Comparison of ENCODE assay signal across 23 cellular contexts in genomic region chr3:58352624-58353023, GRCh38. TPM values are rescaled to one million over a fixed set of nuclear protein-coding genes. Genes with fewer than 3 reads are reported as not detected.
DNase-seq lines count a peak whose midpoint lies in the region; ATAC-seq and TF ChIP-seq lines count a peak whose summit lies in the region.
"Had no signal": no experiment of that assay in that cellular context is flagged by ENCODE, and none has a peak within 500 bp of the region (broad histone marks: within the 10 kb centered on the region; RNA-seq: fewer than 3 reads in every experiment).

No MANE protein-coding gene starts in this region.

- no peak overlapping the region for H3K4me3 ChIP-seq in IMR-90 (ENCODE audit: insufficient read depth, low read depth, low read length)
- H3K4me3 ChIP-seq: body of pancreas, MG63, skin epidermis, testis, vagina had no signal

- no peak overlapping the region for H3K4me3 Mint-ChIP-seq in activated CD4-positive, alpha-beta memory T cell treated with anti-CD3 and anti-CD28 coated beads, Interleukin-2, amount 10 ng/mL, durations not matched to agents 7 days and 5 days
- no peak overlapping the region for H3K4me3 Mint-ChIP-seq in activated CD4-positive, alpha-beta memory T cell treated with anti-CD3 and anti-CD28 coated beads for 36 hours
- peak overlapping the region; percentile 20 for H3K4me3 Mint-ChIP-seq in activated CD8-positive, alpha-beta T cell treated with anti-CD3 and anti-CD28 coated beads for 36 hours
- peak overlapping the region; percentile 63 for H3K4me3 Mint-ChIP-seq in natural killer cell treated with Interleukin-12 subunit alpha and Interleukin-12 subunit beta and Interleukin-15 and Interleukin-18, amount 100 ng/mL, for 72 hours

- POLR2A ChIA-PET in activated CD4-positive, alpha-beta memory T cell treated with anti-CD3 and anti-CD28 coated beads, Interleukin-2, amount 10 ng/mL, durations not matched to agents 7 days and 5 days (lab: Charles Lee), result interaction anchor here (0.7 kb wide), 1 partner anchor 79 kb away, joined by 3 read pairs; no protein-coding TSS in a partner anchor
- POLR2A ChIA-PET in activated CD4-positive, alpha-beta memory T cell treated with anti-CD3 and anti-CD28 coated beads for 36 hours (lab: Charles Lee), result no interaction called here
- POLR2A ChIA-PET in IMR-90 (lab: Charles Lee; ENCODE audit: unreplicated experiment), result no interaction called here
- POLR2A ChIA-PET in activated CD8-positive, alpha-beta T cell treated with anti-CD3 and anti-CD28 coated beads for 36 hours (lab: Charles Lee), result interaction anchor here (0.8 to 1.5 kb wide), 2 partner anchors 16 to 18 kb away, joined by 3 to 4 read pairs; no protein-coding TSS in a partner anchor

- H3K9me1 ChIP-seq in IMR-90 (ENCODE audit: insufficient read depth, low read length), result peaks cover 22% of the 10 kb centered on the region

- H3K27me3 ChIP-seq in IMR-90 (ENCODE audit: control insufficient read depth, insufficient read depth, low read length), result no peaks in the 10 kb centered on the region
- H3K27me3 ChIP-seq: body of pancreas, MG63, testis, vagina had no signal

- peaks cover 33% of the 10 kb centered on the region for H3K36me3 Mint-ChIP-seq in activated CD4-positive, alpha-beta memory T cell treated with anti-CD3 and anti-CD28 coated beads, Interleukin-2, amount 10 ng/mL, durations not matched to agents 7 days and 5 days (ENCODE audit: low read depth)
- H3K36me3 Mint-ChIP-seq in activated CD4-positive, alpha-beta memory T cell treated with anti-CD3 and anti-CD28 coated beads for 36 hours, result peaks cover 13% of the 10 kb centered on the region
- H3K36me3 Mint-ChIP-seq in activated CD8-positive, alpha-beta T cell treated with anti-CD3 and anti-CD28 coated beads for 36 hours (ENCODE audit: low read depth), result peaks cover 14% of the 10 kb centered on the region
- H3K36me3 Mint-ChIP-seq in natural killer cell treated with Interleukin-12 subunit alpha and Interleukin-12 subunit beta and Interleukin-15 and Interleukin-18, amount 100 ng/mL, for 72 hours, result no peaks in the 10 kb centered on the region

- H3K79me1 ChIP-seq in IMR-90 (ENCODE audit: low read depth in 1 of 2, low read length in 2 of 2), result peaks cover 42 to 82% of the 10 kb centered on the region in 2 experiments

- H3K27ac Mint-ChIP-seq in activated CD4-positive, alpha-beta memory T cell treated with anti-CD3 and anti-CD28 coated beads, Interleukin-2, amount 10 ng/mL, durations not matched to agents 7 days and 5 days, result peak overlapping the region; percentile 63
- H3K27ac Mint-ChIP-seq in activated CD4-positive, alpha-beta memory T cell treated with anti-CD3 and anti-CD28 coated beads for 36 hours, result no peak overlapping the region
- H3K27ac Mint-ChIP-seq in activated CD8-positive, alpha-beta T cell treated with anti-CD3 and anti-CD28 coated beads for 36 hours, result peak overlapping the region; percentile 61
- H3K27ac Mint-ChIP-seq in natural killer cell treated with Interleukin-12 subunit alpha and Interleukin-12 subunit beta and Interleukin-15 and Interleukin-18, amount 100 ng/mL, for 72 hours, result peak overlapping the region; percentile 93 to 94

- TF ChIP-seq CTCF in IMR-90 (conservative IDR thresholded peaks at IDR 0.05; ENCODE audit: low read depth, low read length), result no peak
- no peak for TF ChIP-seq CTCF in activated CD8-positive, alpha-beta T cell treated with anti-CD3 and anti-CD28 coated beads for 36 hours (IDR thresholded peaks at IDR 0.05)

- no peak for TF ChIP-seq RAD21 in IMR-90 (IDR thresholded peaks at IDR 0.05; ENCODE audit: low read length)

- H2AK5ac ChIP-seq in IMR-90 (ENCODE audit: low read depth, low read length), result no peak overlapping the region

- H3K4me1 Mint-ChIP-seq in activated CD4-positive, alpha-beta memory T cell treated with anti-CD3 and anti-CD28 coated beads, Interleukin-2, amount 10 ng/mL, durations not matched to agents 7 days and 5 days, result peaks cover 88% of the 10 kb centered on the region
- H3K4me1 Mint-ChIP-seq in activated CD4-positive, alpha-beta memory T cell treated with anti-CD3 and anti-CD28 coated beads for 36 hours (ENCODE audit: low read depth), result peaks cover 46% of the 10 kb centered on the region
- peaks cover 50% of the 10 kb centered on the region for H3K4me1 Mint-ChIP-seq in activated CD8-positive, alpha-beta T cell treated with anti-CD3 and anti-CD28 coated beads for 36 hours (ENCODE audit: low read depth)
- peaks cover 53 to 56% of the 10 kb centered on the region in 2 donors for H3K4me1 Mint-ChIP-seq in natural killer cell treated with Interleukin-12 subunit alpha and Interleukin-12 subunit beta and Interleukin-15 and Interleukin-18, amount 100 ng/mL, for 72 hours (ENCODE audit: low read depth in 2 of 2)

- ATAC-seq in IMR-90 (ENCODE audit: low read depth) (no peak), left colon (no peak)
- no peak for ATAC-seq in activated CD8-positive, alpha-beta T cell treated with anti-CD3 and anti-CD28 coated beads for 36 hours
- ATAC-seq in natural killer cell treated with Interleukin-12 subunit alpha and Interleukin-12 subunit beta and Interleukin-15 and Interleukin-18, amount 100 ng/mL, for 72 hours, result no peak
- ATAC-seq: body of pancreas, left ventricle myocardium superior had no signal

- H3K9me3 Mint-ChIP-seq in activated CD4-positive, alpha-beta memory T cell treated with anti-CD3 and anti-CD28 coated beads, Interleukin-2, amount 10 ng/mL, durations not matched to agents 7 days and 5 days, result no peaks in the 10 kb centered on the region
- H3K9me3 Mint-ChIP-seq in activated CD4-positive, alpha-beta memory T cell treated with anti-CD3 and anti-CD28 coated beads for 36 hours, result no peaks in the 10 kb centered on the region
- H3K9me3 Mint-ChIP-seq in activated CD8-positive, alpha-beta T cell treated with anti-CD3 and anti-CD28 coated beads for 36 hours, result no peaks in the 10 kb centered on the region
- no peaks in the 10 kb centered on the region for H3K9me3 Mint-ChIP-seq in natural killer cell treated with Interleukin-12 subunit alpha and Interleukin-12 subunit beta and Interleukin-15 and Interleukin-18, amount 100 ng/mL, for 72 hours

- no peak overlapping the region for H3K14ac ChIP-seq in IMR-90 (replicated peaks; ENCODE audit: low read depth, low read length)

- no peak overlapping the region for H3K27ac ChIP-seq in IMR-90 (ENCODE audit: insufficient read depth, low read length)
- H3K27ac ChIP-seq: body of pancreas, testis, vagina had no signal

- H3K9ac ChIP-seq in IMR-90 (ENCODE audit: low read depth, low read length), result no peak overlapping the region

- H4K20me1 ChIP-seq in IMR-90 (ENCODE audit: insufficient read depth, low read length), result peaks cover 18% of the 10 kb centered on the region; the same call in 1 of the 2 replicates

- dilution Hi-C loops in IMR-90 (cut with HindIII; ENCODE audit: low sequenced_read_pairs, unreplicated experiment), result no loop called here

- no peak overlapping the region for H4K5ac ChIP-seq in IMR-90 (ENCODE audit: low read depth, low read length)

- H4K91ac ChIP-seq in IMR-90 (ENCODE audit: insufficient read depth, low read depth, low read length), result no peak overlapping the region

- no peak overlapping the region for H2BK120ac ChIP-seq in IMR-90 (ENCODE audit: low read depth, low read length)

- H2AK9ac ChIP-seq in IMR-90 (replicated peaks; ENCODE audit: low read depth, low read length, poor library complexity), result no peak overlapping the region

- no peak overlapping the region for H2BK5ac ChIP-seq in IMR-90 (ENCODE audit: low read depth, low read length, poor library complexity, severe bottlenecking)

- no peak overlapping the region for H3K56ac ChIP-seq in IMR-90 (ENCODE audit: extremely low read depth, insufficient read depth, low read length)

- H3K4me1 ChIP-seq in IMR-90 (ENCODE audit: control insufficient read depth, insufficient read depth, low read length), result peaks cover 16% of the 10 kb centered on the region
- H3K4me1 ChIP-seq: testis had no signal

- no peak overlapping the region for H2AFZ ChIP-seq in IMR-90 (replicated peaks; ENCODE audit: low read length, poor library complexity)

- CTCF ChIA-PET in activated CD4-positive, alpha-beta memory T cell treated with anti-CD3 and anti-CD28 coated beads, Interleukin-2, amount 10 ng/mL, durations not matched to agents 7 days and 5 days (lab: Charles Lee), result interaction anchor here (1.2 to 5.9 kb wide), 3 partner anchors 11 to 46 kb away, joined by 3 to 76 read pairs (median 6); partner anchors contain the start of genes HTD2 and RPP14
- CTCF ChIA-PET in activated CD4-positive, alpha-beta memory T cell treated with anti-CD3 and anti-CD28 coated beads for 36 hours (lab: Charles Lee), result no interaction called here
- CTCF ChIA-PET in IMR-90 (lab: Yijun Ruan, JAX), result interaction anchor here (0.6 to 0.8 kb wide), 2 partner anchors 21 to 111 kb away, joined by 3 to 5 read pairs; no protein-coding TSS in a partner anchor
- CTCF ChIA-PET in activated CD8-positive, alpha-beta T cell treated with anti-CD3 and anti-CD28 coated beads for 36 hours (lab: Charles Lee), result interaction anchor here (0.8 to 2.2 kb wide), 5 partner anchors 12 to 175 kb away, joined by 3 to 7 read pairs (median 4); no protein-coding TSS in a partner anchor

- 82% methylated on average over 4 of the region's 6 CpGs; no CpG with 5 or more reads in 1 of the 2 experiments for WGBS in IMR-90 (ENCODE audit: extremely low coverage in 2 of 2, insufficient read length in 1 of 2), 2 experiments

- intact Hi-C loops in activated CD4-positive, alpha-beta memory T cell treated with anti-CD3 and anti-CD28 coated beads for 36 hours (cut with micrococcal nuclease), result no loop called here
- intact Hi-C loops in IMR-90 (cut with micrococcal nuclease) (loop anchor here (5.0 kb wide), 1 partner anchor 35 kb away; no protein-coding TSS in a partner anchor), left colon (cut with DNase I, micrococcal nuclease) (no loop called here)
- intact Hi-C loops in activated CD8-positive, alpha-beta T cell treated with anti-CD3 and anti-CD28 coated beads for 36 hours (cut with micrococcal nuclease), result no loop called here

- no peaks in the 10 kb centered on the region for H3K27me3 Mint-ChIP-seq in activated CD4-positive, alpha-beta memory T cell treated with anti-CD3 and anti-CD28 coated beads, Interleukin-2, amount 10 ng/mL, durations not matched to agents 7 days and 5 days
- no peaks in the 10 kb centered on the region for H3K27me3 Mint-ChIP-seq in activated CD4-positive, alpha-beta memory T cell treated with anti-CD3 and anti-CD28 coated beads for 36 hours
- H3K27me3 Mint-ChIP-seq in activated CD8-positive, alpha-beta T cell treated with anti-CD3 and anti-CD28 coated beads for 36 hours, result no peaks in the 10 kb centered on the region
- H3K27me3 Mint-ChIP-seq in natural killer cell treated with Interleukin-12 subunit alpha and Interleukin-12 subunit beta and Interleukin-15 and Interleukin-18, amount 100 ng/mL, for 72 hours, result no peaks in the 10 kb centered on the region

- BruUV-seq in IMR-90 (replicated peaks; lab: Mats Ljungman, UMichigan), result no TSS peak

- DNase-seq in activated CD4-positive, alpha-beta memory T cell treated with anti-CD3 and anti-CD28 coated beads, Interleukin-2, amount 10 ng/mL, durations not matched to agents 7 days and 5 days, result no peak
- DNase-seq in activated CD4-positive, alpha-beta memory T cell treated with anti-CD3 and anti-CD28 coated beads for 36 hours, result no peak
- DNase-seq in IMR-90 (no peak), NCI-H2029 treated with DMSO at 0.1 percent for 48 hours (lab: John Stamatoyannopoulos, UW) (no peak), left colon (no peak), NCI-H2227 (lab: John Stamatoyannopoulos, UW; ENCODE audit: unreplicated experiment) (no peak)
- no peak for DNase-seq in activated CD8-positive, alpha-beta T cell treated with anti-CD3 and anti-CD28 coated beads for 36 hours
- no peak for DNase-seq in natural killer cell treated with Interleukin-12 subunit alpha and Interleukin-12 subunit beta and Interleukin-15 and Interleukin-18, amount 100 ng/mL, for 72 hours (ENCODE audit: low spot score)
- DNase-seq: activated CD4-positive, alpha-beta T cell treated with anti-CD3 and anti-CD28 coated beads, Interleukin-2, amount 50 U/mL, for 48 hours; body of pancreas; C1 segment of cervical spinal cord; effector CD8-positive, alpha-beta T cell; erythroblast; foreskin fibroblast; left ventricle myocardium superior; MG63; NCI-H187; NCI-H2227 treated with DMSO at 0.1 percent for 48 hours; stimulated activated CD4-positive, alpha-beta T cell treated with anti-CD3 and anti-CD28 coated beads, Interleukin-2, amount 100 ng/mL, for 24 hours; stimulated activated naive CD4-positive, alpha-beta T cell; testis had no signal

- H3K9me3 ChIP-seq in IMR-90 (ENCODE audit: control insufficient read depth, insufficient read depth, low read length), result no peaks in the 10 kb centered on the region
- H3K9me3 ChIP-seq: body of pancreas, MG63, testis, vagina had no signal

- no peak overlapping the region for H2BK15ac ChIP-seq in IMR-90 (ENCODE audit: low read depth, low read length)

- 0 out of 4 replicates have a peak overlapping the region, but pooled peaks of 1 of the 2 experiments have one; percentile 22 for H4K8ac ChIP-seq in IMR-90 (ENCODE audit: low read depth in 2 of 2, low read length in 2 of 2)

- TF ChIP-seq POLR2A in IMR-90 (IDR thresholded peaks at IDR 0.05; ENCODE audit: low read depth, low read length), result no peak

- peaks cover 9% of the 10 kb centered on the region; the same call in 1 of the 2 replicates for H3K36me3 ChIP-seq in IMR-90 (ENCODE audit: control insufficient read depth, insufficient read depth, low read length)
- H3K36me3 ChIP-seq: MG63, vagina had no signal

- in situ Hi-C loops in IMR-90 (cut with MboI; ENCODE audit: low sequenced_read_pairs), result no loop called here

- H3K18ac ChIP-seq in IMR-90 (ENCODE audit: low read depth, low read length), result no peak overlapping the region

- H3K4me2 ChIP-seq in IMR-90 (ENCODE audit: low read depth, low read length), result no peak overlapping the region

- H3K23ac ChIP-seq in IMR-90 (ENCODE audit: low read depth, low read length), result no peak overlapping the region

- no peak overlapping the region for H2BK20ac ChIP-seq in IMR-90 (ENCODE audit: low read depth, low read length)

- H3K4ac ChIP-seq in IMR-90 (ENCODE audit: low read depth, low read length), result 0 out of 2 replicates have a peak overlapping the region, but pooled peaks have one; percentile 20

RNA-seq across cellular contexts. Expression of gene PXK, which starts 19.9 kb away (rescaled TPM):
- 10 to 100 TPM; 50.7 to 51.2 TPM for total RNA-seq in activated CD4-positive, alpha-beta memory T cell treated with anti-CD3 and anti-CD28 coated beads, Interleukin-2, amount 10 ng/mL, durations not matched to agents 7 days and 5 days
- 10 to 100 TPM; 40.9 to 45.4 TPM for total RNA-seq in activated CD4-positive, alpha-beta memory T cell treated with anti-CD3 and anti-CD28 coated beads for 36 hours
- total RNA-seq in IMR-90 (2012; rRNA removed) (14.3 and 15.6 TPM in 2 replicates), left colon (10 to 100 TPM; 10.2 to 12.6 TPM)
- polyA plus RNA-seq in IMR-90 (2012; rRNA removed), result 16.4 and 17.7 TPM in 2 replicates
- 7.9 and 8.2 TPM in 2 replicates for polyA plus RNA-seq in IMR-90 (2012; cell fraction: cytosol; rRNA removed)
- 5.9 and 25.5 TPM in 2 replicates for polyA plus RNA-seq in IMR-90 (2012; cell fraction: nucleus; rRNA removed; ENCODE audit: low replicate concordance)
- 10 to 100 TPM; 22.2 to 23.6 TPM for total RNA-seq in activated CD8-positive, alpha-beta T cell treated with anti-CD3 and anti-CD28 coated beads for 36 hours
- total RNA-seq in natural killer cell treated with Interleukin-12 subunit alpha and Interleukin-12 subunit beta and Interleukin-15 and Interleukin-18, amount 100 ng/mL, for 72 hours, result 10 to 100 TPM; 63.8 to 67.8 TPM

RNA-seq across cellular contexts. Expression of gene HTD2, which starts 46.3 kb away (rescaled TPM):
- total RNA-seq in activated CD4-positive, alpha-beta memory T cell treated with anti-CD3 and anti-CD28 coated beads, Interleukin-2, amount 10 ng/mL, durations not matched to agents 7 days and 5 days, result 1 to 10 TPM; 6.3 to 8.5 TPM
- total RNA-seq in activated CD4-positive, alpha-beta memory T cell treated with anti-CD3 and anti-CD28 coated beads for 36 hours, result 1 to 10 TPM; 7.6 to 9.5 TPM
- 11.4 and 13.3 TPM in 2 replicates for total RNA-seq in IMR-90 (2012; rRNA removed)
- polyA plus RNA-seq in IMR-90 (2012; rRNA removed), result 5.7 and 6.4 TPM in 2 replicates
- 1.5 and 1.9 TPM in 2 replicates for polyA plus RNA-seq in IMR-90 (2012; cell fraction: cytosol; rRNA removed)
- polyA plus RNA-seq in IMR-90 (2012; cell fraction: nucleus; rRNA removed; ENCODE audit: low replicate concordance), result 0.73 and 4.8 TPM in 2 replicates
- 1 to 10 TPM; 8.4 to 9.6 TPM for total RNA-seq in activated CD8-positive, alpha-beta T cell treated with anti-CD3 and anti-CD28 coated beads for 36 hours
- total RNA-seq in natural killer cell treated with Interleukin-12 subunit alpha and Interleukin-12 subunit beta and Interleukin-15 and Interleukin-18, amount 100 ng/mL, for 72 hours, result 10 to 100 TPM in 1 of 2 donors, 1 to 10 TPM in 1; 6.7 to 11.6 TPM
- 10 to 100 TPM in 1 of 2 donors, 1 to 10 TPM in 1; 8.2 to 13.0 TPM for total RNA-seq in left colon

RNA-seq across cellular contexts. Expression of gene RPP14, which starts 46.6 kb away (rescaled TPM):
- total RNA-seq in activated CD4-positive, alpha-beta memory T cell treated with anti-CD3 and anti-CD28 coated beads, Interleukin-2, amount 10 ng/mL, durations not matched to agents 7 days and 5 days, result 10 to 100 TPM; 10.7 to 11.2 TPM
- 10 to 100 TPM; 14.0 to 15.4 TPM for total RNA-seq in activated CD4-positive, alpha-beta memory T cell treated with anti-CD3 and anti-CD28 coated beads for 36 hours
- total RNA-seq in IMR-90 (2012; rRNA removed), result 6.6 and 11.9 TPM in 2 replicates
- polyA plus RNA-seq in IMR-90 (2012; rRNA removed), result 6.5 and 7.8 TPM in 2 replicates
- polyA plus RNA-seq in IMR-90 (2012; cell fraction: cytosol; rRNA removed), result 3.2 TPM in 2 replicates
- polyA plus RNA-seq in IMR-90 (2012; cell fraction: nucleus; rRNA removed; ENCODE audit: low replicate concordance), result 1.6 and 7.7 TPM in 2 replicates
- 10 to 100 TPM; 16.1 to 18.0 TPM for total RNA-seq in activated CD8-positive, alpha-beta T cell treated with anti-CD3 and anti-CD28 coated beads for 36 hours
- 10 to 100 TPM; 17.0 to 34.0 TPM for total RNA-seq in natural killer cell treated with Interleukin-12 subunit alpha and Interleukin-12 subunit beta and Interleukin-15 and Interleukin-18, amount 100 ng/mL, for 72 hours
- 10 to 100 TPM; 19.9 to 21.3 TPM for total RNA-seq in left colon

Comparison
In these comparisons a context has a peak if more than half of its experiments do, and no peak if none do; other contexts are left out.
1. POLR2A ChIA-PET loops: an anchor here in activated CD4-positive, alpha-beta memory T cell treated with anti-CD3 and anti-CD28 coated beads, Interleukin-2, amount 10 ng/mL, durations not matched to agents 7 days and 5 days (0.7 kb wide) and activated CD8-positive, alpha-beta T cell treated with anti-CD3 and anti-CD28 coated beads for 36 hours (0.8 to 1.5 kb wide); none called in activated CD4-positive, alpha-beta memory T cell treated with anti-CD3 and anti-CD28 coated beads for 36 hours and IMR-90.
2. H3K4me3 Mint-ChIP-seq: peak in activated CD8-positive, alpha-beta T cell treated with anti-CD3 and anti-CD28 coated beads for 36 hours (single experiment) and natural killer cell treated with Interleukin-12 subunit alpha and Interleukin-12 subunit beta and Interleukin-15 and Interleukin-18, amount 100 ng/mL, for 72 hours (single experiment); none in activated CD4-positive, alpha-beta memory T cell treated with anti-CD3 and anti-CD28 coated beads, Interleukin-2, amount 10 ng/mL, durations not matched to agents 7 days and 5 days (single experiment) and activated CD4-positive, alpha-beta memory T cell treated with anti-CD3 and anti-CD28 coated beads for 36 hours (single experiment).